18 cellular contexts compared by ENCODE assay signal in genomic region chr1:43302721-43303476, GRCh38. TPM values are rescaled to one million over a fixed set of nuclear protein-coding genes. Genes with fewer than 3 reads are reported as not detected.
DNase-seq lines count a peak whose midpoint lies in the region; ATAC-seq, FAIRE-seq and TF ChIP-seq lines count a peak whose summit lies in the region.
"Had no signal": no experiment of that assay in that cellular context is flagged by ENCODE, and none has a peak within 500 bp of the region (broad histone marks: within the 10 kb centered on the region; RNA-seq: fewer than 3 reads in every experiment).

No MANE protein-coding gene starts in this region.

- H3K27me3 ChIP-seq in HepG2 (ENCODE audit: control insufficient read depth in 1 of 2, insufficient read depth in 2 of 2, low read length in 2 of 2) = peaks cover 0 to 31% of the 10 kb centered on the region in 2 experiments; a peak in 3 of 5 replicates
- H3K27me3 ChIP-seq in skeletal muscle tissue (ENCODE audit: control insufficient read depth in 3 of 3, insufficient read depth in 3 of 3, low read length in 3 of 3) = no peaks in the 10 kb centered on the region
- H3K27me3 ChIP-seq: adrenal gland had no signal

- H4K20me1 ChIP-seq in HepG2 (ENCODE audit: insufficient read depth, low read length) = no peaks in the 10 kb centered on the region

- TF ChIP-seq POLR2A in HepG2 (IDR thresholded peaks at IDR 0.05; ENCODE audit: insufficient read depth in 1 of 2, low read depth in 2 of 2, low read length in 2 of 2) = no peak

- no peak for TF ChIP-seq CTCF in HEK293 (tag by site-specific recombination; IDR thresholded peaks at IDR 0.05)
- no peak for TF ChIP-seq CTCF in coronary artery (IDR thresholded peaks at IDR 0.05)
- no peak for TF ChIP-seq CTCF in HepG2 (CRISPR knock-in tag; IDR thresholded peaks at IDR 0.05)
- no peak for TF ChIP-seq CTCF in GM13977 (IDR thresholded peaks at IDR 0.05; ENCODE audit: extremely low read depth, insufficient read depth, missing control alignments)

- no peaks in the 10 kb centered on the region for H3K36me3 ChIP-seq in HEK293 (ENCODE audit: control insufficient read depth in 2 of 2, insufficient read depth in 1 of 2, low read length in 2 of 2)
- no peaks in the 10 kb centered on the region for H3K36me3 ChIP-seq in HepG2 (replicated peaks in 1 of 2; ENCODE audit: control insufficient read depth in 1 of 2, insufficient read depth in 2 of 2, low read length in 2 of 2)
- H3K36me3 ChIP-seq in skeletal muscle tissue (ENCODE audit: control insufficient read depth in 3 of 3, insufficient read depth in 3 of 3, low read length in 3 of 3) = peaks cover 0 to 4% (median 2%) of the 10 kb centered on the region in 3 donors
- H3K36me3 ChIP-seq: adrenal gland had no signal

- WGBS in HepG2 (ENCODE audit: low lambda C conversion rate) = 30% methylated on average over 8 of the region's 8 CpGs

- H3K27ac ChIP-seq in HEK293 (ENCODE audit: extremely low read depth, low read depth, low read length) = no peak overlapping the region
- no peak overlapping the region for H3K27ac ChIP-seq in coronary artery
- H3K27ac ChIP-seq in HepG2 (ENCODE audit: extremely low read length, insufficient read depth, low read length) = no peak overlapping the region
- no peak overlapping the region for H3K27ac ChIP-seq in skeletal muscle tissue (ENCODE audit: low read depth, low read length)
- H3K27ac ChIP-seq: adrenal gland had no signal

- peak overlapping the region; percentile 20; the same call in 1 of the 2 replicates for H3K4me2 ChIP-seq in HepG2 (ENCODE audit: low read depth, low read length)

- H3K79me2 ChIP-seq in HepG2 (ENCODE audit: insufficient read depth, low read length) = no peaks in the 10 kb centered on the region

- H3K9me3 ChIP-seq in HEK293 (ENCODE audit: control insufficient read depth, insufficient read depth, low read depth, low read length) = no peaks in the 10 kb centered on the region
- H3K9me3 ChIP-seq in HepG2 (ENCODE audit: low read length) = no peaks in the 10 kb centered on the region
- no peaks in the 10 kb centered on the region for H3K9me3 ChIP-seq in skeletal muscle tissue (ENCODE audit: control insufficient read depth in 3 of 3, low read length in 3 of 3)
- H3K9me3 ChIP-seq: adrenal gland had no signal

- intact Hi-C loops in HepG2 (cut with micrococcal nuclease; ENCODE audit: unreplicated experiment) = no loop called here

- POLR2A ChIA-PET in HEK293 (lab: Yijun Ruan, JAX) = interaction anchor here (1.0 kb wide), 1 partner anchor 55 kb away, joined by 3 read pairs; no protein-coding TSS in a partner anchor
- POLR2A ChIA-PET in HepG2 (lab: Yijun Ruan, JAX) = interaction anchor here (0.8 to 1.4 kb wide), 4 partner anchors 26 to 64 kb away, joined by 3 to 6 read pairs (median 3); partner anchors contain the start of gene CDC20

- BruUV-seq in HepG2 (replicated peaks; lab: Mats Ljungman, UMichigan) = no TSS peak

- TF ChIP-seq EP300 in HepG2 (IDR thresholded peaks at IDR 0.05; ENCODE audit: low read depth in 2 of 2, low read length in 2 of 2) (no peak), HepG2 (CRISPR knock-in tag; IDR thresholded peaks at IDR 0.05; ENCODE audit: borderline replicate concordance) (no peak)

- no peak overlapping the region for H2AFZ ChIP-seq in HepG2 (ENCODE audit: low read length)

- H3K4me1 ChIP-seq in HEK293 (ENCODE audit: control insufficient read depth, insufficient read depth, low read length) (no peaks in the 10 kb centered on the region), HepG2 (ENCODE audit: insufficient read depth, low read length) (peaks cover 25% of the 10 kb centered on the region), skeletal muscle tissue (ENCODE audit: control insufficient read depth in 3 of 3, insufficient read depth in 3 of 3, low read length in 3 of 3) (peaks cover 4 to 19% (median 6%) of the 10 kb centered on the region in 3 donors)
- H3K4me1 ChIP-seq: adrenal gland had no signal

- H3K9ac ChIP-seq in HepG2 (ENCODE audit: insufficient read depth, low read depth, low read length) (no peak overlapping the region), skeletal muscle tissue (ENCODE audit: low read depth in 1 of 3, low read length in 3 of 3) (peak overlapping the region in 1 of 3 donors; percentile 10)

- in situ Hi-C loops in HepG2 (cut with HindIII; ENCODE audit: extremely low pct_ligation_motif_present, low pct_unique_long_range_greater_than_20kb) = no loop called here
- in situ Hi-C loops in GM13977 (cut with MboI; ENCODE audit: low pct_unique_long_range_greater_than_20kb, low sequenced_read_pairs, unreplicated experiment) = no loop called here

- FAIRE-seq in HepG2 (lab: Jason Lieb, UNC) = no peak
- FAIRE-seq: G401.6, GM12892 had no signal

- H3K4me3 ChIP-seq in HEK293 (ENCODE audit: low read depth, low read length) (no peak overlapping the region), coronary artery (peak overlapping the region; percentile 6), HepG2 (replicated peaks in 1 of 3; ENCODE audit: insufficient read depth in 1 of 3, low read depth in 2 of 3, low read length in 3 of 3) (no peak overlapping the region), skeletal muscle tissue (ENCODE audit: low read length in 3 of 3) (peak overlapping the region; percentile 10 to 57 (median 54))
- H3K4me3 ChIP-seq: adrenal gland had no signal

- no peak for TF ChIP-seq RAD21 in HepG2 (CRISPR knock-in tag; IDR thresholded peaks at IDR 0.05)

- DNase-seq in coronary artery (ENCODE audit: low spot score) (no peak), HepG2 (ENCODE audit: low spot score) (peak; percentile 16), ecto neural progenitor cell (ENCODE audit: low spot score) (no peak), GM13977 (ENCODE audit: low spot score) (no peak)
- DNase-seq in stimulated activated naive CD4-positive, alpha-beta T cell (lab: John Stamatoyannopoulos, UW) = no peak
- DNase-seq: adrenal gland; KBM-7; NCI-H1105 treated with DMSO at 0.1 percent for 48 hours; NCI-H446 treated with DMSO at 0.1 percent for 48 hours; stimulated activated CD4-positive, alpha-beta T cell treated with anti-CD3 and anti-CD28 coated beads, Interleukin-15, amount 100 ng/mL, for 24 hours had no signal

- ATAC-seq in HepG2 (peak; percentile 28; the same call in 1 of the 3 replicates), GM21390 (IDR thresholded peaks at IDR 0.05; ENCODE audit: unreplicated experiment) (no peak)

- CTCF ChIA-PET in HEK293 (lab: Yijun Ruan, JAX) = interaction anchor here (0.6 to 1.0 kb wide), 3 partner anchors 9 to 65 kb away, joined by 3 to 4 read pairs (median 3); no protein-coding TSS in a partner anchor
- CTCF ChIA-PET in HepG2 (lab: Yijun Ruan, JAX; ENCODE audit: low intra/inter-chr PET ratio, low total read pairs) = no interaction called here

RNA-seq across cellular contexts. Expression of gene TIE1, which starts 2.1 kb away (rescaled TPM):
- 0.20 and 0.84 TPM in 2 replicates for total RNA-seq in HepG2 (2016; rRNA removed; fragmentation: Illumina TruSeq; extraction: Trizol)
- not detected in 2 replicates for total RNA-seq in HepG2 (2016; cell fraction: cytosol; rRNA removed; fragmentation: Illumina TruSeq; extraction: Trizol; ENCODE audit: low read depth)
- total RNA-seq in HepG2 (2016; cell fraction: insoluble cytoplasmic fraction; rRNA removed; fragmentation: Illumina TruSeq; extraction: Trizol) = 0.30 and 0.76 TPM in 2 replicates
- 0.10 and 0.19 TPM in 2 replicates for total RNA-seq in HepG2 (2016; cell fraction: membrane; rRNA removed; fragmentation: Illumina TruSeq; extraction: Trizol)
- 1.3 TPM in 2 replicates for total RNA-seq in HepG2 (2016; cell fraction: nucleus; rRNA removed; fragmentation: Illumina TruSeq; extraction: Trizol)
- polyA plus RNA-seq in HepG2 (2011; rRNA removed) = 0.58 and 2.5 TPM in 2 replicates
- polyA plus RNA-seq in HepG2 (2011; cell fraction: cytosol; rRNA removed) = 0.72 and 1.1 TPM in 2 replicates
- 2.4 and 4.2 TPM in 2 replicates for polyA plus RNA-seq in HepG2 (2011; cell fraction: nucleus; rRNA removed)
- polyA plus RNA-seq in HepG2 (2012) = 0.35 and 1.3 TPM in 2 replicates
- polyA plus RNA-seq in HepG2 (2016; cell fraction: cytosol; fragmentation: Illumina TruSeq; extraction: Trizol; ENCODE audit: low read depth) = 0.09 and 0.11 TPM in 2 replicates
- 0.36 and 0.49 TPM in 2 replicates for polyA plus RNA-seq in HepG2 (2016; cell fraction: insoluble cytoplasmic fraction; fragmentation: Illumina TruSeq; extraction: Trizol; ENCODE audit: low read depth)
- polyA plus RNA-seq in HepG2 (2016; cell fraction: membrane; fragmentation: Illumina TruSeq; extraction: Trizol; ENCODE audit: low read depth) = 0.06 and 0.20 TPM in 2 replicates
- 0.96 and 1.3 TPM in 2 replicates for polyA plus RNA-seq in HepG2 (2016; cell fraction: nucleus; fragmentation: Illumina TruSeq; extraction: Trizol; ENCODE audit: insufficient read depth, low read depth)
- 4.2 TPM in 1 of 2 replicates, not detected in the other for polyA minus RNA-seq in HepG2 (2011; rRNA and poly(A)+ RNA removed; ENCODE audit: low replicate concordance)
- 0.88 and 2.3 TPM in 2 replicates for polyA minus RNA-seq in HepG2 (2011; cell fraction: cytosol; rRNA and poly(A)+ RNA removed)
- polyA minus RNA-seq in HepG2 (2011; cell fraction: nucleus; rRNA and poly(A)+ RNA removed) = 0.75 and 0.77 TPM in 2 replicates
- 49.6 TPM for total RNA-seq in skeletal muscle tissue

RNA-seq across cellular contexts. Expression of gene C1orf210, which starts 17.5 kb away (rescaled TPM):
- total RNA-seq in HepG2 (2016; rRNA removed; fragmentation: Illumina TruSeq; extraction: Trizol) (0.49 and 0.52 TPM in 2 replicates), skeletal muscle tissue (not detected)
- 0.44 TPM in 1 of 2 replicates, not detected in the other for total RNA-seq in HepG2 (2016; cell fraction: cytosol; rRNA removed; fragmentation: Illumina TruSeq; extraction: Trizol; ENCODE audit: low read depth)
- 0.52 and 0.54 TPM in 2 replicates for total RNA-seq in HepG2 (2016; cell fraction: insoluble cytoplasmic fraction; rRNA removed; fragmentation: Illumina TruSeq; extraction: Trizol)
- 0.45 and 0.71 TPM in 2 replicates for total RNA-seq in HepG2 (2016; cell fraction: membrane; rRNA removed; fragmentation: Illumina TruSeq; extraction: Trizol)
- total RNA-seq in HepG2 (2016; cell fraction: nucleus; rRNA removed; fragmentation: Illumina TruSeq; extraction: Trizol) = 0.87 TPM in 1 of 2 replicates, not detected in the other
- 5.1 and 7.1 TPM in 2 replicates for polyA plus RNA-seq in HepG2 (2011; rRNA removed)
- polyA plus RNA-seq in HepG2 (2011; cell fraction: cytosol; rRNA removed) = 4.7 and 8.4 TPM in 2 replicates
- polyA plus RNA-seq in HepG2 (2011; cell fraction: nucleus; rRNA removed) = 0.98 and 2.3 TPM in 2 replicates
- 4.4 and 6.7 TPM in 2 replicates for polyA plus RNA-seq in HepG2 (2012)
- 0.37 and 0.51 TPM in 2 replicates for polyA plus RNA-seq in HepG2 (2016; cell fraction: cytosol; fragmentation: Illumina TruSeq; extraction: Trizol; ENCODE audit: low read depth)
- polyA plus RNA-seq in HepG2 (2016; cell fraction: insoluble cytoplasmic fraction; fragmentation: Illumina TruSeq; extraction: Trizol; ENCODE audit: low read depth) = 0.97 and 1.6 TPM in 2 replicates
- polyA plus RNA-seq in HepG2 (2016; cell fraction: membrane; fragmentation: Illumina TruSeq; extraction: Trizol; ENCODE audit: low read depth) = 0.76 and 0.95 TPM in 2 replicates
- polyA plus RNA-seq in HepG2 (2016; cell fraction: nucleus; fragmentation: Illumina TruSeq; extraction: Trizol; ENCODE audit: insufficient read depth, low read depth) = 0.73 and 0.75 TPM in 2 replicates
- 2.2 TPM in 1 of 2 replicates, not detected in the other for polyA minus RNA-seq in HepG2 (2011; rRNA and poly(A)+ RNA removed; ENCODE audit: low replicate concordance)
- 0.97 and 1.5 TPM in 2 replicates for polyA minus RNA-seq in HepG2 (2011; cell fraction: cytosol; rRNA and poly(A)+ RNA removed)
- polyA minus RNA-seq in HepG2 (2011; cell fraction: nucleus; rRNA and poly(A)+ RNA removed) = 1.4 TPM in 1 of 2 replicates, not detected in the other
- total RNA-seq: activated T-helper 1 cell treated with anti-CD3 and anti-CD28 coated beads, Interleukin-12 subunit alpha, Interleukin-12 subunit beta, Interleukin-2, Interleukin-4 antibody, amounts not matched to agents 30 ng/mL and 10 ng/mL and 1 ng/mL, durations not matched to agents 14 hours and 24 hours and 36 hours; adrenal gland; dermis microvascular lymphatic vessel endothelial cell; SK-MEL-5 had no signal
- polyA plus RNA-seq: adrenal gland had no signal

RNA-seq across cellular contexts. Expression of gene TMEM125, which starts 33.1 kb away (rescaled TPM):
- total RNA-seq in HepG2 (2016; rRNA removed; fragmentation: Illumina TruSeq; extraction: Trizol) = not detected in 2 replicates
- total RNA-seq in HepG2 (2016; cell fraction: cytosol; rRNA removed; fragmentation: Illumina TruSeq; extraction: Trizol; ENCODE audit: low read depth) = not detected in 2 replicates
- total RNA-seq in HepG2 (2016; cell fraction: insoluble cytoplasmic fraction; rRNA removed; fragmentation: Illumina TruSeq; extraction: Trizol) = not detected in 2 replicates
- not detected in 2 replicates for total RNA-seq in HepG2 (2016; cell fraction: membrane; rRNA removed; fragmentation: Illumina TruSeq; extraction: Trizol)
- total RNA-seq in HepG2 (2016; cell fraction: nucleus; rRNA removed; fragmentation: Illumina TruSeq; extraction: Trizol) = not detected in 2 replicates
- polyA plus RNA-seq in HepG2 (2011; rRNA removed) = 0.03 TPM in 1 of 2 replicates, not detected in the other
- polyA plus RNA-seq in HepG2 (2011; cell fraction: cytosol; rRNA removed) = 0.08 TPM in 2 replicates
- 0.09 TPM in 1 of 2 replicates, not detected in the other for polyA plus RNA-seq in HepG2 (2011; cell fraction: nucleus; rRNA removed)
- 0.07 TPM in 1 of 2 replicates, not detected in the other for polyA plus RNA-seq in HepG2 (2012)
- polyA plus RNA-seq in HepG2 (2016; cell fraction: cytosol; fragmentation: Illumina TruSeq; extraction: Trizol; ENCODE audit: low read depth) = not detected in 2 replicates
- polyA plus RNA-seq in HepG2 (2016; cell fraction: insoluble cytoplasmic fraction; fragmentation: Illumina TruSeq; extraction: Trizol; ENCODE audit: low read depth) = not detected in 2 replicates
- not detected in 2 replicates for polyA plus RNA-seq in HepG2 (2016; cell fraction: membrane; fragmentation: Illumina TruSeq; extraction: Trizol; ENCODE audit: low read depth)
- not detected in 2 replicates for polyA plus RNA-seq in HepG2 (2016; cell fraction: nucleus; fragmentation: Illumina TruSeq; extraction: Trizol; ENCODE audit: insufficient read depth, low read depth)
- polyA minus RNA-seq in HepG2 (2011; rRNA and poly(A)+ RNA removed; ENCODE audit: low replicate concordance) = 0.22 TPM in 1 of 2 replicates, not detected in the other
- polyA minus RNA-seq in HepG2 (2011; cell fraction: cytosol; rRNA and poly(A)+ RNA removed) = not detected in 2 replicates
- not detected in 2 replicates for polyA minus RNA-seq in HepG2 (2011; cell fraction: nucleus; rRNA and poly(A)+ RNA removed)
- total RNA-seq in skeletal muscle tissue = 0.52 TPM
- total RNA-seq: activated T-helper 1 cell treated with anti-CD3 and anti-CD28 coated beads, Interleukin-12 subunit alpha, Interleukin-12 subunit beta, Interleukin-2, Interleukin-4 antibody, amounts not matched to agents 30 ng/mL and 10 ng/mL and 1 ng/mL, durations not matched to agents 14 hours and 24 hours and 36 hours; dermis microvascular lymphatic vessel endothelial cell; SK-MEL-5 had no signal

RNA-seq across cellular contexts. Expression of gene MPL, which starts 34.7 kb away (rescaled TPM):
- not detected in 2 replicates for total RNA-seq in HepG2 (2016; rRNA removed; fragmentation: Illumina TruSeq; extraction: Trizol)
- 0.30 TPM in 1 of 2 replicates, not detected in the other for total RNA-seq in HepG2 (2016; cell fraction: cytosol; rRNA removed; fragmentation: Illumina TruSeq; extraction: Trizol; ENCODE audit: low read depth)
- total RNA-seq in HepG2 (2016; cell fraction: insoluble cytoplasmic fraction; rRNA removed; fragmentation: Illumina TruSeq; extraction: Trizol) = not detected in 2 replicates
- total RNA-seq in HepG2 (2016; cell fraction: membrane; rRNA removed; fragmentation: Illumina TruSeq; extraction: Trizol) = not detected in 2 replicates
- total RNA-seq in HepG2 (2016; cell fraction: nucleus; rRNA removed; fragmentation: Illumina TruSeq; extraction: Trizol) = not detected in 2 replicates
- polyA plus RNA-seq in HepG2 (2011; rRNA removed) = not detected in 2 replicates
- not detected in 2 replicates for polyA plus RNA-seq in HepG2 (2011; cell fraction: cytosol; rRNA removed)
- polyA plus RNA-seq in HepG2 (2011; cell fraction: nucleus; rRNA removed) = not detected in 2 replicates
- not detected in 2 replicates for polyA plus RNA-seq in HepG2 (2012)
- polyA plus RNA-seq in HepG2 (2016; cell fraction: cytosol; fragmentation: Illumina TruSeq; extraction: Trizol; ENCODE audit: low read depth) = not detected in 2 replicates
- polyA plus RNA-seq in HepG2 (2016; cell fraction: insoluble cytoplasmic fraction; fragmentation: Illumina TruSeq; extraction: Trizol; ENCODE audit: low read depth) = 0.12 TPM in 1 of 2 replicates, not detected in the other
- polyA plus RNA-seq in HepG2 (2016; cell fraction: membrane; fragmentation: Illumina TruSeq; extraction: Trizol; ENCODE audit: low read depth) = not detected in 2 replicates
- polyA plus RNA-seq in HepG2 (2016; cell fraction: nucleus; fragmentation: Illumina TruSeq; extraction: Trizol; ENCODE audit: insufficient read depth, low read depth) = not detected in 2 replicates
- polyA minus RNA-seq in HepG2 (2011; rRNA and poly(A)+ RNA removed; ENCODE audit: low replicate concordance) = 0.54 TPM in 1 of 2 replicates, not detected in the other
- polyA minus RNA-seq in HepG2 (2011; cell fraction: cytosol; rRNA and poly(A)+ RNA removed) = not detected in 2 replicates
- not detected in 2 replicates for polyA minus RNA-seq in HepG2 (2011; cell fraction: nucleus; rRNA and poly(A)+ RNA removed)
- not detected for total RNA-seq in skeletal muscle tissue
- total RNA-seq: activated T-helper 1 cell treated with anti-CD3 and anti-CD28 coated beads, Interleukin-12 subunit alpha, Interleukin-12 subunit beta, Interleukin-2, Interleukin-4 antibody, amounts not matched to agents 30 ng/mL and 10 ng/mL and 1 ng/mL, durations not matched to agents 14 hours and 24 hours and 36 hours; SK-MEL-5 had no signal

RNA-seq across cellular contexts. Expression of gene CDC20, which starts 55.9 kb away (rescaled TPM):
- 90.0 and 97.8 TPM in 2 replicates for total RNA-seq in HepG2 (2016; rRNA removed; fragmentation: Illumina TruSeq; extraction: Trizol)
- 46.4 and 52.0 TPM in 2 replicates for total RNA-seq in HepG2 (2016; cell fraction: cytosol; rRNA removed; fragmentation: Illumina TruSeq; extraction: Trizol; ENCODE audit: low read depth)
- 83.1 and 89.9 TPM in 2 replicates for total RNA-seq in HepG2 (2016; cell fraction: insoluble cytoplasmic fraction; rRNA removed; fragmentation: Illumina TruSeq; extraction: Trizol)
- 44.6 and 48.1 TPM in 2 replicates for total RNA-seq in HepG2 (2016; cell fraction: membrane; rRNA removed; fragmentation: Illumina TruSeq; extraction: Trizol)
- total RNA-seq in HepG2 (2016; cell fraction: nucleus; rRNA removed; fragmentation: Illumina TruSeq; extraction: Trizol) = 41.5 and 42.9 TPM in 2 replicates
- 39.5 and 57.9 TPM in 2 replicates for polyA plus RNA-seq in HepG2 (2011; rRNA removed)
- polyA plus RNA-seq in HepG2 (2011; cell fraction: cytosol; rRNA removed) = 30.0 and 51.5 TPM in 2 replicates
- 32.3 and 62.8 TPM in 2 replicates for polyA plus RNA-seq in HepG2 (2011; cell fraction: nucleus; rRNA removed)
- 30.3 and 42.3 TPM in 2 replicates for polyA plus RNA-seq in HepG2 (2012)
- polyA plus RNA-seq in HepG2 (2016; cell fraction: cytosol; fragmentation: Illumina TruSeq; extraction: Trizol; ENCODE audit: low read depth) = 55.7 and 55.8 TPM in 2 replicates
- polyA plus RNA-seq in HepG2 (2016; cell fraction: insoluble cytoplasmic fraction; fragmentation: Illumina TruSeq; extraction: Trizol; ENCODE audit: low read depth) = 111 and 128 TPM in 2 replicates
- 48.3 and 54.4 TPM in 2 replicates for polyA plus RNA-seq in HepG2 (2016; cell fraction: membrane; fragmentation: Illumina TruSeq; extraction: Trizol; ENCODE audit: low read depth)
- polyA plus RNA-seq in HepG2 (2016; cell fraction: nucleus; fragmentation: Illumina TruSeq; extraction: Trizol; ENCODE audit: insufficient read depth, low read depth) = 82.6 and 84.9 TPM in 2 replicates
- polyA minus RNA-seq in HepG2 (2011; rRNA and poly(A)+ RNA removed; ENCODE audit: low replicate concordance) = 131 and 377 TPM in 2 replicates
- polyA minus RNA-seq in HepG2 (2011; cell fraction: cytosol; rRNA and poly(A)+ RNA removed) = 20.8 and 38.2 TPM in 2 replicates
- polyA minus RNA-seq in HepG2 (2011; cell fraction: nucleus; rRNA and poly(A)+ RNA removed) = 12.4 and 21.2 TPM in 2 replicates
- 6.8 TPM for total RNA-seq in skeletal muscle tissue

Comparison
In these comparisons a context has a peak if more than half of its experiments do, and no peak if none do; other contexts are left out.
1. H3K4me3 ChIP-seq: peak in coronary artery (single experiment) and skeletal muscle tissue (3 of 3); none in HEK293 (single experiment) and HepG2 (0 of 3).
2. RNA of gene TIE1, which starts 2.1 kb away (total RNA-seq): 49.6 TPM in skeletal muscle tissue (single experiment); 0.10 to 1.3 TPM in HepG2; every median in the first group is over 10 times any median in the second.